ENCODE assay signal across 20 cellular contexts in genomic region chr16:22816475-22816874, GRCh38. TPM values are rescaled to one million over a fixed set of nuclear protein-coding genes. Genes with fewer than 3 reads are reported as not detected.
DNase-seq lines count a peak whose midpoint lies in the region; ATAC-seq, FAIRE-seq and TF ChIP-seq lines count a peak whose summit lies in the region.
"Had no signal": no experiment of that assay in that cellular context is flagged by ENCODE, and none has a peak within 500 bp of the region (broad histone marks: within the 10 kb centered on the region; RNA-seq: fewer than 3 reads in every experiment).

No MANE protein-coding gene starts in this region.

- DNase-seq in ACHN (peak; percentile 30), LHCN-M2 (ENCODE audit: low read depth) (peak; percentile 8), K562 (ENCODE audit: extremely low read depth in 1 of 4, low spot score in 3 of 4) (no peak), keratinocyte (ENCODE audit: low read depth, low spot score) (peak; percentile 44), NCI-H1436 treated with DMSO at 0.1 percent for 48 hours (lab: John Stamatoyannopoulos, UW) (no peak)
- DNase-seq in stimulated activated CD8-positive, alpha-beta memory T cell treated with anti-CD3 and anti-CD28 coated beads, Interleukin-4, amount 100 ng/mL, for 48 hours = no peak
- no peak for DNase-seq in activated effector memory CD4-positive, alpha-beta T cell treated with Interleukin-2 at 50 U/mL for 16 hours
- DNase-seq: activated CD8-positive, alpha-beta T cell treated with anti-CD3 and anti-CD28 coated beads for 36 hours; activated naive CD4-positive, alpha-beta T cell treated with anti-CD3 and anti-CD28 coated beads for 36 hours; activated T-cell treated with anti-CD3 and anti-CD28 coated beads, Interleukin-2, amount 50 U/mL, for 24 hours; kidney; natural killer cell; NCI-H1105; NCI-H2107; NCI-H524; stomach had no signal

- POLR2A ChIA-PET in K562 (lab: Yijun Ruan, JAX) = no interaction called here

- no peak overlapping the region for H3K9ac ChIP-seq in K562 (ENCODE audit: insufficient read depth in 1 of 2, low read depth in 2 of 2, low read length in 2 of 2)
- H3K9ac ChIP-seq in keratinocyte (ENCODE audit: control insufficient read depth, extremely low read depth, insufficient read depth, low read length) = peak overlapping the region; percentile 3
- H3K9ac ChIP-seq: KMS-11, parathyroid adenoma had no signal

- H3K79me2 ChIP-seq in K562 (ENCODE audit: control insufficient read depth, insufficient read depth, low read length) (no peaks in the 10 kb centered on the region), keratinocyte (ENCODE audit: control insufficient read depth, insufficient read depth, low read length) (peaks cover 71% of the 10 kb centered on the region)
- H3K79me2 ChIP-seq: parathyroid adenoma had no signal

- H3K36me3 ChIP-seq in K562 (ENCODE audit: control insufficient read depth, insufficient read depth, low read length) (no peaks in the 10 kb centered on the region), keratinocyte (ENCODE audit: control insufficient read depth in 2 of 2, extremely low read depth in 1 of 2, insufficient read depth in 2 of 2, low read length in 2 of 2) (peaks cover 5 to 15% of the 10 kb centered on the region in 2 experiments)
- H3K36me3 ChIP-seq: stomach had no signal

- H3K4me1 ChIP-seq in K562 (replicated peaks in 1 of 2; ENCODE audit: control insufficient read depth in 2 of 2, insufficient read depth in 2 of 2, low read length in 2 of 2) = peaks cover 0 to 9% of the 10 kb centered on the region in 2 experiments; a peak in 2 of 5 replicates
- peaks cover 36% of the 10 kb centered on the region for H3K4me1 ChIP-seq in keratinocyte (ENCODE audit: control insufficient read depth, extremely low read depth, insufficient read depth, low read length)
- H3K4me1 ChIP-seq: parathyroid adenoma had no signal

- CTCF ChIA-PET in K562 (lab: Yijun Ruan, JAX; ENCODE audit: low intra/inter-chr PET ratio) = no interaction called here

- WGBS in K562 (ENCODE audit: insufficient coverage, low coverage, missing lambda C conversion rate) = 1% methylated on average over 6 of the region's 6 CpGs

- H3K4me3 ChIP-seq in K562 (no peak overlapping the region), keratinocyte (ENCODE audit: control insufficient read depth in 2 of 3, extremely low read depth in 1 of 3, insufficient read depth in 2 of 3, low read depth in 1 of 3, low read length in 3 of 3) (peak overlapping the region; percentile 65 to 80 (median 80))

- H3K9me1 ChIP-seq in K562 (ENCODE audit: control insufficient read depth, insufficient read depth, low read length) (no peaks in the 10 kb centered on the region), keratinocyte (ENCODE audit: control insufficient read depth, extremely low read depth, insufficient read depth, low read length) (peaks cover 12% of the 10 kb centered on the region)

- no peak for ATAC-seq in K562
- no peak for ATAC-seq in GM19023 (IDR thresholded peaks at IDR 0.05; ENCODE audit: unreplicated experiment)
- ATAC-seq: activated CD8-positive, alpha-beta T cell treated with anti-CD3 and anti-CD28 coated beads for 36 hours; natural killer cell had no signal

- BruUV-seq in K562 (replicated peaks; lab: Mats Ljungman, UMichigan) = no TSS peak

- FAIRE-seq in K562 (lab: Jason Lieb, UNC) (no peak), keratinocyte (lab: Jason Lieb, UNC) (peak; percentile 66)
- FAIRE-seq: kidney had no signal

- TF ChIP-seq POLR2A in K562 (conservative IDR thresholded peaks at IDR 0.05) = no peak

- H3K9me3 ChIP-seq in K562 (replicated peaks; ENCODE audit: control insufficient read depth, insufficient read depth, low read depth, low read length) (no peaks in the 10 kb centered on the region), keratinocyte (ENCODE audit: control insufficient read depth, low read depth, low read length) (no peaks in the 10 kb centered on the region)
- H3K9me3 ChIP-seq: stomach had no signal

- in situ Hi-C loops in ACHN (cut with HindIII; ENCODE audit: low pct_ligation_motif_present, low pct_unique_long_range_greater_than_20kb, low sequenced_read_pairs) (no loop called here), K562 (cut with MboI) (no loop called here)

- intact Hi-C loops in K562 (cut with micrococcal nuclease) = no loop called here

- H2AFZ ChIP-seq in K562 (ENCODE audit: low read depth, low read length) (no peak overlapping the region), keratinocyte (ENCODE audit: control insufficient read depth, low read length) (no peak overlapping the region)
- H2AFZ ChIP-seq: parathyroid adenoma had no signal

- dilution Hi-C loops in keratinocyte (cut with MboI; ENCODE audit: extremely low pct_ligation_motif_present, low sequenced_read_pairs) = no loop called here

- TF ChIP-seq RAD21 in K562 (CRISPR knock-in tag; conservative IDR thresholded peaks at IDR 0.05 in 1 of 2, IDR thresholded peaks at IDR 0.05 in 1 of 2) = no peak

- H3K27ac ChIP-seq in K562 (ENCODE audit: extremely low read depth, low read depth, low read length) (no peak overlapping the region), keratinocyte (ENCODE audit: control insufficient read depth, insufficient read depth, low read length) (no peak overlapping the region)
- H3K27ac ChIP-seq: KMS-11, parathyroid adenoma, stomach had no signal

- H3K27me3 ChIP-seq in K562 (ENCODE audit: control insufficient read depth in 2 of 2, insufficient read depth in 2 of 2, low read length in 2 of 2) (no peaks in the 10 kb centered on the region), keratinocyte (ENCODE audit: control insufficient read depth, extremely low read depth, insufficient read depth, low read length) (no peaks in the 10 kb centered on the region)

- TF ChIP-seq CTCF in K562 (IDR thresholded peaks at IDR 0.05 in 2 of 3, conservative IDR thresholded peaks at IDR 0.05 in 1 of 3; ENCODE audit: insufficient read depth in 2 of 3, low read depth in 1 of 3, low read length in 3 of 3) (no peak), keratinocyte (optimal IDR thresholded peaks at IDR 0.05 in 1 of 3, IDR thresholded peaks at IDR 0.05 in 1 of 3, conservative IDR thresholded peaks at IDR 0.05 in 1 of 3; ENCODE audit: extremely low read depth in 1 of 3, insufficient read depth in 2 of 3, low read length in 3 of 3) (no peak)

- H3K4me2 ChIP-seq in K562 (ENCODE audit: insufficient read depth, low read length) (no peak overlapping the region), keratinocyte (ENCODE audit: control insufficient read depth, extremely low read depth, insufficient read depth, low read depth, low read length) (peak overlapping the region; percentile 95)
- H3K4me2 ChIP-seq: KMS-11 had no signal

- no peak for TF ChIP-seq EP300 in K562 (IDR thresholded peaks at IDR 0.05; ENCODE audit: low read length)

- H4K20me1 ChIP-seq in K562 (replicated peaks; ENCODE audit: control insufficient read depth, insufficient read depth, low read length) (no peaks in the 10 kb centered on the region), keratinocyte (ENCODE audit: control insufficient read depth, extremely low read depth, insufficient read depth, low read length) (peaks cover 32% of the 10 kb centered on the region)

TF ChIP-seq in K562, 482 proteins besides CTCF, POLR2A, EP300 and RAD21:
- no peak for TF ChIP-seq SIRT6 (IDR thresholded peaks at IDR 0.05; ENCODE audit: low read depth, low read length)
- TF ChIP-seq NFIC (IDR thresholded peaks at IDR 0.05) = peak; percentile 47; the same call in 1 of the 2 replicates

RNA-seq across cellular contexts. Expression of gene HS3ST2, which starts 2.5 kb away (rescaled TPM):
- total RNA-seq in LHCN-M2 (2014; rRNA removed) = not detected in 2 replicates
- polyA plus RNA-seq in LHCN-M2 (2012) = not detected
- not detected in 2 replicates for total RNA-seq in K562 (2011; cell fraction: chromatin; rRNA removed; ENCODE audit: low replicate concordance)
- not detected in 2 replicates for total RNA-seq in K562 (2011; cell fraction: nucleolus; rRNA removed)
- total RNA-seq in K562 (2011; cell fraction: nucleoplasm; rRNA removed) = not detected in 2 replicates
- not detected in 2 replicates for total RNA-seq in K562 (2014; rRNA removed)
- total RNA-seq in K562 (2014; rRNA removed; fragmentation: Illumina TruSeq; extraction: Trizol) = not detected in 2 replicates
- total RNA-seq in K562 (2015; rRNA removed; fragmentation: Illumina TruSeq; extraction: Trizol) = not detected in 2 replicates
- not detected in 2 replicates for total RNA-seq in K562 (2021)
- polyA plus RNA-seq in K562 (2011; rRNA removed) = not detected in 2 replicates
- not detected in 2 replicates for polyA plus RNA-seq in K562 (2011; cell fraction: cytosol; rRNA removed)
- not detected in 2 replicates for polyA plus RNA-seq in K562 (2011; cell fraction: nucleus; rRNA removed)
- not detected in 2 replicates for polyA plus RNA-seq in K562 (2012)
- polyA plus RNA-seq in K562 (2014; fragmentation: Illumina TruSeq; extraction: Trizol) = not detected in 2 replicates
- polyA plus RNA-seq in K562 (2014; fragmentation: Nextera tagmentation; extraction: Ambion mirVana) = not detected
- polyA plus RNA-seq in K562 (2014; rRNA removed) = not detected in 2 replicates
- polyA minus RNA-seq in K562 (2011; rRNA and poly(A)+ RNA removed) = not detected in 2 replicates
- not detected in 2 replicates for polyA minus RNA-seq in K562 (2011; cell fraction: cytosol; rRNA and poly(A)+ RNA removed)
- not detected in 2 replicates for polyA minus RNA-seq in K562 (2011; cell fraction: nucleus; rRNA and poly(A)+ RNA removed)
- 3.5 to 28.1 TPM (median 6.3 TPM) in 3 replicates for polyA plus RNA-seq in keratinocyte
- polyA plus RNA-seq in keratinocyte (2011; ENCODE audit: low read depth) = 3.4 TPM
- 11.6 and 12.0 TPM in 2 replicates for polyA plus RNA-seq in keratinocyte (2011; cell fraction: cytosol; rRNA removed)
- polyA plus RNA-seq in keratinocyte (2011; cell fraction: nucleus; rRNA removed) = 8.5 and 11.1 TPM in 2 replicates
- 12.1 and 36.5 TPM in 2 replicates for polyA plus RNA-seq in keratinocyte (2012; ENCODE audit: low replicate concordance)
- polyA minus RNA-seq in keratinocyte = 1.7 to 37.5 TPM (median 5.7 TPM) in 3 replicates
- 8.1 TPM for polyA minus RNA-seq in keratinocyte (2011; cell fraction: cytosol; rRNA and poly(A)+ RNA removed)
- polyA minus RNA-seq in keratinocyte (2011; cell fraction: nucleus; rRNA and poly(A)+ RNA removed) = 7.6 and 8.6 TPM in 2 replicates
- total RNA-seq: activated CD8-positive, alpha-beta T cell treated with anti-CD3 and anti-CD28 coated beads for 36 hours; activated naive CD4-positive, alpha-beta T cell treated with anti-CD3 and anti-CD28 coated beads for 36 hours; natural killer cell; SK-MEL-5 had no signal

Comparison
In these comparisons a context has a peak if more than half of its experiments do, and no peak if none do; other contexts are left out.
1. DNase-seq: peak in ACHN (single experiment), LHCN-M2 (single experiment) and keratinocyte (single experiment); none in K562 (0 of 4), NCI-H1436 treated with DMSO at 0.1 percent for 48 hours (single experiment), stimulated activated CD8-positive, alpha-beta memory T cell treated with anti-CD3 and anti-CD28 coated beads, Interleukin-4, amount 100 ng/mL, for 48 hours (single experiment) and activated effector memory CD4-positive, alpha-beta T cell treated with Interleukin-2 at 50 U/mL for 16 hours (single experiment).